11 cellular contexts compared by ENCODE assay signal in the genomic region with DNA sequence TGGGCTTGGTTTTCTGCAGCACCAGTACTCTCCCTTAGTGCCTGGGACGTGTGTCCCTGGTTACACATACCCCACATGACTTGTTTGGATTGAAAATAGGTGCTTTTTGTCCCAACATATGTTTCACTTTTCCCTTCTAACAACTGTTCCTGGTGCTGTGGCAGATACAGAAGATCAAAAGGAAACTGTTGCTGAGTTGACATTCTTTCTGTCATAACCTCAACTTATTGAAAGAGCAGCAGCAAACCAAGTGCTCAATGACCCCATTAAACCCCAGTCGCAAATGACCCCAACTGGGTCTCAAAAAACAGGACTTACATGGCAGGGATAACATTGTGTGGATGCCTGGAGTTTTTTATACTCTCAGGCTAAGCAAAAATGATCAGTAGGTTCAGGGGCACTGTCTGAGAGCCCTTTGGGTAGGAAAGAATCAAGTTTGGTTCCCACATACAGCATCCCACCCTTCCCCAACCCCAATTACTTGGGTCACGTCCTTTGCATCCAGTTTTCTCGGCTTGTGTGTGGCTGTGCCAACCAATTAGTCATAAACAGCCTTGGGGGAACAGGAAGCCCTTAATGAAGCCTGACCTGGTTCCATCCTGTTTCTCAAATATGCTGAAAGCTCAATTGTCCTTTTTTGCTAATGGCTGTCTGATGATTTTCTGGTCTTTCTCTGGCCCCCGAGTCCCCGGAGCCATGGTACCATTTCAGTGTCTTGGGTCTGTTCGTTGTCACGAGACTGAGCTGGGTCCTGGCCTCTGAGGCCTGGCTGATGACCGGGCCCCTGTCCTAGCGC. TPM values are rescaled to one million over a fixed set of nuclear protein-coding genes. Genes with fewer than 3 reads are reported as not detected.
DNase-seq lines count a peak whose midpoint lies in the region; ATAC-seq and TF ChIP-seq lines count a peak whose summit lies in the region.
"Had no signal": no experiment of that assay in that cellular context is flagged by ENCODE, and none has a peak within 500 bp of the region (broad histone marks: within the 10 kb centered on the region; RNA-seq: fewer than 3 reads in every experiment).

No MANE protein-coding gene starts in this region.

- no peak overlapping the region for H3K4me3 Mint-ChIP-seq in CD4-positive, alpha-beta T cell
- H3K4me3 Mint-ChIP-seq in IgD-negative memory B cell (peak overlapping the region in 3 of 4 donors; percentile 7 to 75 (median 69)), MCF 10A (ENCODE audit: unreplicated experiment) (no peak overlapping the region)

- H3K27ac ChIP-seq in CD4-positive, alpha-beta T cell (ENCODE audit: low read depth, low read length): no peak overlapping the region
- H3K27ac ChIP-seq in mesodermal cell (ENCODE audit: low read depth, low read length, severe bottlenecking) (peak overlapping the region; percentile 71), mesendoderm (ENCODE audit: low read depth, low read length) (no peak overlapping the region)
- H3K27ac ChIP-seq: dorsolateral prefrontal cortex, parathyroid adenoma, vagina had no signal

- no peak overlapping the region for H2BK120ac ChIP-seq in mesendoderm (ENCODE audit: low read depth, low read length)

- no peaks in the 10 kb centered on the region for H3K36me3 Mint-ChIP-seq in CD4-positive, alpha-beta T cell (ENCODE audit: low read depth)
- no peaks in the 10 kb centered on the region for H3K36me3 Mint-ChIP-seq in IgD-negative memory B cell
- H3K36me3 Mint-ChIP-seq in MCF 10A (ENCODE audit: insufficient read depth, unreplicated experiment): no peaks in the 10 kb centered on the region

- H3K56ac ChIP-seq in mesendoderm (ENCODE audit: low read length): no peak overlapping the region

- no peak overlapping the region for H2BK5ac ChIP-seq in mesendoderm (ENCODE audit: low read length)

- POLR2A ChIA-PET in CD4-positive, alpha-beta T cell (lab: Charles Lee): no interaction called here
- POLR2A ChIA-PET in MCF 10A (lab: Yijun Ruan, JAX): interaction anchor here (0.9 to 1.8 kb wide), 3 partner anchors 45 to 182 kb away, joined by 3 to 4 read pairs (median 3); partner anchors contain the start of gene SUPV3L1

- H3K36me3 ChIP-seq in mesodermal cell (ENCODE audit: control insufficient read depth, insufficient read depth, low read length): no peaks in the 10 kb centered on the region
- H3K36me3 ChIP-seq in mesendoderm (ENCODE audit: control insufficient read depth, insufficient read depth, low read length): no peaks in the 10 kb centered on the region
- H3K36me3 ChIP-seq: vagina had no signal

- no peak for ATAC-seq in CD4-positive, alpha-beta T cell (ENCODE audit: poor library complexity)
- ATAC-seq in HG03442 (IDR thresholded peaks at IDR 0.05; ENCODE audit: unreplicated experiment): no peak
- ATAC-seq in HG03354 (IDR thresholded peaks at IDR 0.05; ENCODE audit: poor library complexity, severe bottlenecking, unreplicated experiment): no peak

- H3K27me3 ChIP-seq in CD4-positive, alpha-beta T cell (ENCODE audit: control insufficient read depth, insufficient read depth, low read length): no peaks in the 10 kb centered on the region
- no peaks in the 10 kb centered on the region for H3K27me3 ChIP-seq in mesendoderm (ENCODE audit: insufficient read depth, low read length, poor library complexity)
- H3K27me3 ChIP-seq: vagina had no signal

- WGBS in mesodermal cell (ENCODE audit: insufficient coverage in 2 of 2), 2 experiments: 85 to 92% methylated on average over 7 to 8 of the region's 10 CpGs
- no CpG with 5 or more reads among the region's 10 CpGs for WGBS in mesendoderm (ENCODE audit: extremely low coverage, insufficient coverage, low lambda C conversion rate)

- H2BK15ac ChIP-seq in mesendoderm (replicated peaks; ENCODE audit: low read depth): no peak overlapping the region

- no peak overlapping the region for H3K23ac ChIP-seq in mesendoderm (ENCODE audit: low read length)

- H3K9ac ChIP-seq in mesendoderm (ENCODE audit: low read length): no peak overlapping the region
- H3K9ac ChIP-seq: parathyroid adenoma had no signal

- peak overlapping the region; percentile 30 for H3K27ac Mint-ChIP-seq in CD4-positive, alpha-beta T cell
- H3K27ac Mint-ChIP-seq in IgD-negative memory B cell (peak overlapping the region in 1 of 3 donors; percentile 50), MCF 10A (ENCODE audit: low read depth, unreplicated experiment) (peak overlapping the region; percentile 79)

- no peak for DNase-seq in CD4-positive, alpha-beta T cell
- DNase-seq in MCF 10A (ENCODE audit: unreplicated experiment) (peak; percentile 74), NCI-H2029 treated with DMSO at 0.1 percent for 48 hours (lab: John Stamatoyannopoulos, UW) (no peak), mesendoderm (no peak)
- DNase-seq: dorsolateral prefrontal cortex had no signal

- H3K4ac ChIP-seq in mesendoderm (ENCODE audit: low read depth, low read length): no peak overlapping the region

- CTCF ChIA-PET in CD4-positive, alpha-beta T cell (lab: Charles Lee): interaction anchor here (0.6 kb wide), 1 partner anchor 137 kb away, joined by 3 read pairs; the partner anchor contains the start of gene SRGN
- CTCF ChIA-PET in MCF 10A (lab: Yijun Ruan, JAX): interaction anchor here (0.7 to 2.0 kb wide), 5 partner anchors 9 to 183 kb away, joined by 3 to 8 read pairs (median 4); no protein-coding TSS in a partner anchor

- H3K79me2 ChIP-seq in mesendoderm (ENCODE audit: control insufficient read depth, insufficient read depth, low read length): no peaks in the 10 kb centered on the region

- H4K5ac ChIP-seq in mesendoderm (ENCODE audit: low read length): no peak overlapping the region

- BruUV-seq in MCF 10A (replicated peaks; lab: Mats Ljungman, UMichigan): no TSS peak

- no peaks in the 10 kb centered on the region for H3K9me3 ChIP-seq in CD4-positive, alpha-beta T cell (ENCODE audit: control insufficient read depth, low read length)
- H3K9me3 ChIP-seq in mesodermal cell (ENCODE audit: control insufficient read depth, low read length): no peaks in the 10 kb centered on the region
- H3K9me3 ChIP-seq: vagina had no signal

- no peaks in the 10 kb centered on the region for H3K9me3 Mint-ChIP-seq in CD4-positive, alpha-beta T cell
- H3K9me3 Mint-ChIP-seq in IgD-negative memory B cell: no peaks in the 10 kb centered on the region
- no peaks in the 10 kb centered on the region for H3K9me3 Mint-ChIP-seq in MCF 10A (ENCODE audit: unreplicated experiment)

- H3K4me2 ChIP-seq in mesendoderm (ENCODE audit: low read length): no peak overlapping the region

- H3K18ac ChIP-seq in mesendoderm (ENCODE audit: low read length): no peak overlapping the region

- H2AK5ac ChIP-seq in mesendoderm (ENCODE audit: low read length): no peak overlapping the region

- peaks cover 62% of the 10 kb centered on the region for H3K4me1 Mint-ChIP-seq in CD4-positive, alpha-beta T cell (ENCODE audit: low read depth)
- peaks cover 29 to 46% (median 42%) of the 10 kb centered on the region in 3 donors for H3K4me1 Mint-ChIP-seq in IgD-negative memory B cell
- peaks cover 28% of the 10 kb centered on the region for H3K4me1 Mint-ChIP-seq in MCF 10A (ENCODE audit: insufficient read depth, unreplicated experiment)

- intact Hi-C loops in CD4-positive, alpha-beta T cell (cut with DNase I, micrococcal nuclease): loop anchor here (5.0 to 10.0 kb wide), 2 partner anchors 43 to 220 kb away; partner anchors contain the start of gene SUPV3L1 (in 1 of the 2)
- intact Hi-C loops in MCF 10A (cut with micrococcal nuclease): no loop called here

- H3K27me3 Mint-ChIP-seq in CD4-positive, alpha-beta T cell: no peaks in the 10 kb centered on the region
- H3K27me3 Mint-ChIP-seq in IgD-negative memory B cell (no peaks in the 10 kb centered on the region), MCF 10A (ENCODE audit: insufficient read depth, unreplicated experiment) (no peaks in the 10 kb centered on the region)

- H3K4me1 ChIP-seq in mesodermal cell (ENCODE audit: control insufficient read depth, insufficient read depth, low read length, poor library complexity, severe bottlenecking): peaks cover 18% of the 10 kb centered on the region
- H3K4me1 ChIP-seq in mesendoderm (ENCODE audit: control insufficient read depth, low read depth, low read length): peaks cover 5% of the 10 kb centered on the region

- H4K8ac ChIP-seq in mesendoderm (ENCODE audit: low read depth, low read length): no peak overlapping the region

- no peak for TF ChIP-seq CTCF in CD4-positive, alpha-beta T cell (IDR thresholded peaks at IDR 0.05)
- no peak for TF ChIP-seq CTCF in MCF 10A (IDR thresholded peaks at IDR 0.05; ENCODE audit: unreplicated experiment)

- H3K4me3 ChIP-seq in mesodermal cell (ENCODE audit: extremely low read depth, insufficient read depth, low read length, poor library complexity, severe bottlenecking) (no peak overlapping the region), mesendoderm (ENCODE audit: low read length) (no peak overlapping the region)
- H3K4me3 ChIP-seq: dorsolateral prefrontal cortex, vagina had no signal

- H3K79me1 ChIP-seq in mesendoderm (ENCODE audit: low read length): no peaks in the 10 kb centered on the region

RNA-seq across cellular contexts. Expression of gene HKDC1, which starts 4.9 kb away (rescaled TPM):
- 1 to 10 TPM; 3.1 to 4.5 TPM for total RNA-seq in CD4-positive, alpha-beta T cell
- 0.43 TPM for polyA plus RNA-seq in IgD-negative memory B cell
- 0.68 and 1.1 TPM in 2 replicates for total RNA-seq in MCF 10A (2022)
- 0.37 TPM for polyA plus RNA-seq in mesodermal cell (2013, experiment 1 of 2)
- 0.30 TPM for polyA plus RNA-seq in mesodermal cell (2013, experiment 2 of 2)
- 0.28 TPM for polyA plus RNA-seq in mesendoderm (2013, experiment 1 of 2)
- polyA plus RNA-seq in mesendoderm (2013, experiment 2 of 2): 0.31 TPM

RNA-seq across cellular contexts. Expression of gene SUPV3L1, which starts 45.0 kb away (rescaled TPM):
- total RNA-seq in CD4-positive, alpha-beta T cell: 10 to 100 TPM; 78.1 to 78.7 TPM
- polyA plus RNA-seq in IgD-negative memory B cell: 23.0 TPM
- 65.1 and 73.6 TPM in 2 replicates for total RNA-seq in MCF 10A (2022)
- 30.3 TPM for polyA plus RNA-seq in mesodermal cell (2013, experiment 1 of 2)
- polyA plus RNA-seq in mesodermal cell (2013, experiment 2 of 2): 26.4 TPM
- 46.5 TPM for polyA plus RNA-seq in mesendoderm (2013, experiment 1 of 2)
- polyA plus RNA-seq in mesendoderm (2013, experiment 2 of 2): 46.4 TPM

RNA-seq across cellular contexts. Expression of gene HK1, which starts 53.2 kb away (rescaled TPM):
- total RNA-seq in CD4-positive, alpha-beta T cell: 10 to 100 TPM; 45.6 to 48.1 TPM
- polyA plus RNA-seq in IgD-negative memory B cell: 88.6 TPM
- 126 and 134 TPM in 2 replicates for total RNA-seq in MCF 10A (2022)
- 124 TPM for polyA plus RNA-seq in mesodermal cell (2013, experiment 1 of 2)
- 105 TPM for polyA plus RNA-seq in mesodermal cell (2013, experiment 2 of 2)
- 114 TPM for polyA plus RNA-seq in mesendoderm (2013, experiment 1 of 2)
- 114 TPM for polyA plus RNA-seq in mesendoderm (2013, experiment 2 of 2)

Comparison
In these comparisons a context has a peak if more than half of its experiments do, and no peak if none do; other contexts are left out.
1. H3K4me3 Mint-ChIP-seq: peak in IgD-negative memory B cell (3 of 4); none in CD4-positive, alpha-beta T cell (single experiment) and MCF 10A (single experiment).